In genomic region chr7:18978108-18978495, GRCh38 we compare ENCODE assay signal across 12 cellular contexts.
DNase-seq lines count a peak whose midpoint lies in the region; ATAC-seq and TF ChIP-seq lines count a peak whose summit lies in the region.
"Had no signal": no experiment of that assay in that cellular context is flagged by ENCODE, and none has a peak within 500 bp of the region (broad histone marks: within the 10 kb centered on the region; RNA-seq: fewer than 3 reads in every experiment).

No MANE protein-coding gene starts in this region.

- DNase-seq in Right ventricle myocardium inferior (ENCODE audit: missing footprints) (no peak), left ventricle myocardium inferior (no peak), astrocyte of the hippocampus (ENCODE audit: low read depth, low spot score) (peak; percentile 87), hepatic stellate cell (ENCODE audit: low spot score) (peak; percentile 59), tibial artery (no peak), BE2C (no peak)
- no peak for DNase-seq in activated effector memory CD4-positive, alpha-beta T cell treated with Interleukin-2 at 50 U/mL for 16 hours
- DNase-seq: NCI-H2081; stimulated activated CD4-positive, alpha-beta T cell treated with anti-CD3 and anti-CD28 coated beads, Interleukin-4, amount 100 ng/mL, for 4 hours had no signal

- H3K4me1 ChIP-seq in left ventricle myocardium inferior (peaks cover 9% of the 10 kb centered on the region), tibial artery (peaks cover 0 to 45% (median 26%) of the 10 kb centered on the region in 4 donors), BE2C (peaks cover 13% of the 10 kb centered on the region)
- H3K4me1 ChIP-seq: BLaER1 had no signal

- no peaks in the 10 kb centered on the region for H3K36me3 ChIP-seq in left ventricle myocardium inferior
- H3K36me3 ChIP-seq in tibial artery: no peaks in the 10 kb centered on the region
- no peaks in the 10 kb centered on the region; the same call in 1 of the 2 replicates for H3K36me3 ChIP-seq in BE2C
- H3K36me3 ChIP-seq: BLaER1, vagina had no signal

- H3K4me3 ChIP-seq in left ventricle myocardium inferior (no peak overlapping the region), tibial artery (no peak overlapping the region), BE2C (ENCODE audit: low read depth, low read length) (no peak overlapping the region)
- H3K4me3 ChIP-seq: BLaER1, vagina had no signal

- ATAC-seq in Right ventricle myocardium inferior: peak; percentile 86
- no peak for ATAC-seq in HG03039 (IDR thresholded peaks at IDR 0.05; ENCODE audit: unreplicated experiment)

- intact Hi-C loops in Right ventricle myocardium inferior (cut with DNase I): no loop called here
- intact Hi-C loops in left ventricle myocardium inferior (cut with micrococcal nuclease): no loop called here
- intact Hi-C loops in tibial artery (cut with DNase I; ENCODE audit: low total_unique reads): no loop called here

- peaks cover 3% of the 10 kb centered on the region for H3K9me3 ChIP-seq in left ventricle myocardium inferior (replicated peaks)
- no peaks in the 10 kb centered on the region for H3K9me3 ChIP-seq in tibial artery
- no peaks in the 10 kb centered on the region; the same call in 1 of the 2 replicates for H3K9me3 ChIP-seq in BE2C
- H3K9me3 ChIP-seq: BLaER1, vagina had no signal

- TF ChIP-seq CTCF in left ventricle myocardium inferior (IDR thresholded peaks at IDR 0.05; ENCODE audit: borderline replicate concordance) (no peak), tibial artery (IDR thresholded peaks at IDR 0.05) (no peak), BE2C (IDR thresholded peaks at IDR 0.05; ENCODE audit: low read depth, low read length) (no peak)

- H3K27ac ChIP-seq in left ventricle myocardium inferior (replicated peaks): no peak overlapping the region
- peak overlapping the region; percentile 13 to 64 for H3K27ac ChIP-seq in tibial artery
- H3K27ac ChIP-seq: BLaER1, vagina had no signal

- H3K27me3 ChIP-seq in left ventricle myocardium inferior (ENCODE audit: low read depth) (no peaks in the 10 kb centered on the region), tibial artery (no peaks in the 10 kb centered on the region), BE2C (no peaks in the 10 kb centered on the region)
- H3K27me3 ChIP-seq: BLaER1, vagina had no signal

Comparison
In these comparisons a context has a peak if more than half of its experiments do, and no peak if none do; other contexts are left out.
1. DNase-seq: peak in astrocyte of the hippocampus (single experiment) and hepatic stellate cell (single experiment); none in Right ventricle myocardium inferior (single experiment), left ventricle myocardium inferior (single experiment), tibial artery (0 of 2), BE2C (single experiment) and activated effector memory CD4-positive, alpha-beta T cell treated with Interleukin-2 at 50 U/mL for 16 hours (single experiment).